21 cellular contexts compared by ENCODE assay signal in the genomic region with DNA sequence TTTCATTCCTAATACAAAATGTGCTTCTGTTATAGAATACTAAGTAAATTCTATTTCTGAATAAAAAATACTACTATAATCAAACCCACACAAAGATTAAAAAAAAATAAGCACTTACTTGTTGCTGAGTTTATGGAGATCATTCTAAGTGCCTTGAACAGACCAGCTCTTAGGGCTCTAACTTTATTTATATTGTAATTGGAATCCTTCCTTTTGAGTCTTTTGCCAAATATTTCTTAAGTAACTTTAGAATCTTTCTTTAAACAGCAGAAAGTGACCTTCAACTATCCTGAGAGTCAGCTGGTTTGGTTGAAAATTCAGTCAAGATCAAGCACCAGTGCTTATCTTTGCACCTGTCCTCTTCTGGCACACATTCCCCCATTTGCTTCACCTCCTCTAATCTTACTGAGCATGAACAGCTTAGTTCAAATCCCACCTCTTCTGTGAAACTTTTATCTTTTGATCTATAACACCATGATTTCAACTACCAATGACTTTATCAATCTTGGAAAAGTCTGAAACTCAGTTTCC.
DNase-seq lines count a peak whose midpoint lies in the region; ATAC-seq, FAIRE-seq and TF ChIP-seq lines count a peak whose summit lies in the region.
"Had no signal": no experiment of that assay in that cellular context is flagged by ENCODE, and none has a peak within 500 bp of the region (broad histone marks: within the 10 kb centered on the region; RNA-seq: fewer than 3 reads in every experiment).

No MANE protein-coding gene starts in this region.

- H3K27ac ChIP-seq in SJCRH30 (no peak overlapping the region), pancreas (no peak overlapping the region)
- H3K27ac ChIP-seq: Peyer's patch had no signal

- H3K9me3 Mint-ChIP-seq in activated CD8-positive, alpha-beta T cell treated with anti-CD3 and anti-CD28 coated beads for 36 hours, result no peaks in the 10 kb centered on the region
- no peaks in the 10 kb centered on the region for H3K9me3 Mint-ChIP-seq in activated CD8-positive, alpha-beta T cell treated with anti-CD3 and anti-CD28 coated beads, Interleukin-2, amount 10 ng/mL, durations not matched to agents 7 days and 5 days (ENCODE audit: insufficient read depth)
- H3K9me3 Mint-ChIP-seq: HFFc6 had no signal

- POLR2A ChIA-PET in activated CD8-positive, alpha-beta T cell treated with anti-CD3 and anti-CD28 coated beads for 36 hours (lab: Charles Lee), result no interaction called here
- POLR2A ChIA-PET in activated CD8-positive, alpha-beta T cell treated with anti-CD3 and anti-CD28 coated beads, Interleukin-2, amount 10 ng/mL, durations not matched to agents 7 days and 5 days (lab: Charles Lee), result no interaction called here

- H3K27me3 Mint-ChIP-seq in activated CD8-positive, alpha-beta T cell treated with anti-CD3 and anti-CD28 coated beads for 36 hours, result no peaks in the 10 kb centered on the region
- H3K27me3 Mint-ChIP-seq in activated CD8-positive, alpha-beta T cell treated with anti-CD3 and anti-CD28 coated beads, Interleukin-2, amount 10 ng/mL, durations not matched to agents 7 days and 5 days (ENCODE audit: low read depth), result no peaks in the 10 kb centered on the region

- peaks cover 1% of the 10 kb centered on the region for H3K4me1 ChIP-seq in SJCRH30
- H3K4me1 ChIP-seq in pancreas, result peaks cover 0 to 14% (median 4%) of the 10 kb centered on the region in 3 donors
- H3K4me1 ChIP-seq: Peyer's patch had no signal

- no peak for DNase-seq in activated CD8-positive, alpha-beta T cell treated with anti-CD3 and anti-CD28 coated beads for 36 hours
- DNase-seq in activated CD8-positive, alpha-beta T cell treated with anti-CD3 and anti-CD28 coated beads, Interleukin-2, amount 10 ng/mL, durations not matched to agents 7 days and 5 days, result no peak
- peak; percentile 5 to 43 for DNase-seq in SJCRH30
- DNase-seq in fibroblast of gingiva (ENCODE audit: low read depth), result peak; percentile 38
- no peak for DNase-seq in pancreas
- no peak for DNase-seq in NCI-H82 (lab: John Stamatoyannopoulos, UW)
- DNase-seq: BE2C, DMS 273 treated with DMSO at 0.1 percent for 48 hours, DMS79 treated with DMSO at 0.1 percent for 48 hours, H7, HFFc6, MG63, NCI-H1436 treated with DMSO at 0.1 percent for 48 hours, NCI-H1930, NCI-H510A treated with DMSO at 0.1 percent for 48 hours, NCI-H748 treated with DMSO at 0.1 percent for 48 hours, Peyer's patch had no signal

- H3K36me3 Mint-ChIP-seq in activated CD8-positive, alpha-beta T cell treated with anti-CD3 and anti-CD28 coated beads for 36 hours (ENCODE audit: low read depth), result peaks cover 49% of the 10 kb centered on the region
- peaks cover 54% of the 10 kb centered on the region for H3K36me3 Mint-ChIP-seq in activated CD8-positive, alpha-beta T cell treated with anti-CD3 and anti-CD28 coated beads, Interleukin-2, amount 10 ng/mL, durations not matched to agents 7 days and 5 days (ENCODE audit: low read depth)

- FAIRE-seq in pancreas (lab: Jason Lieb, UNC), result peak; percentile 59
- FAIRE-seq: GM12878, K562 had no signal

- no peak for ATAC-seq in activated CD8-positive, alpha-beta T cell treated with anti-CD3 and anti-CD28 coated beads for 36 hours
- ATAC-seq in activated CD8-positive, alpha-beta T cell treated with anti-CD3 and anti-CD28 coated beads, Interleukin-2, amount 10 ng/mL, durations not matched to agents 7 days and 5 days, result no peak
- ATAC-seq in pancreas (peak; percentile 38 to 68 (median 53)), HG02973 (IDR thresholded peaks at IDR 0.05; ENCODE audit: unreplicated experiment) (no peak), HG03108 (IDR thresholded peaks at IDR 0.05; ENCODE audit: unreplicated experiment) (no peak)
- ATAC-seq: GM12878, K562 had no signal

- H3K36me3 ChIP-seq in SJCRH30 (peaks cover 46% of the 10 kb centered on the region), pancreas (peaks cover 0 to 6% (median 5%) of the 10 kb centered on the region in 3 donors)
- H3K36me3 ChIP-seq: MG63 had no signal

- H3K9me3 ChIP-seq in SJCRH30 (replicated peaks), result no peaks in the 10 kb centered on the region
- H3K9me3 ChIP-seq in pancreas, result no peaks in the 10 kb centered on the region
- H3K9me3 ChIP-seq: BE2C, MG63, Peyer's patch had no signal

- H3K4me1 Mint-ChIP-seq in activated CD8-positive, alpha-beta T cell treated with anti-CD3 and anti-CD28 coated beads for 36 hours (ENCODE audit: low read depth), result peaks cover 1% of the 10 kb centered on the region
- no peaks in the 10 kb centered on the region for H3K4me1 Mint-ChIP-seq in activated CD8-positive, alpha-beta T cell treated with anti-CD3 and anti-CD28 coated beads, Interleukin-2, amount 10 ng/mL, durations not matched to agents 7 days and 5 days (ENCODE audit: low read depth)

- H3K27ac Mint-ChIP-seq in activated CD8-positive, alpha-beta T cell treated with anti-CD3 and anti-CD28 coated beads for 36 hours, result peak overlapping the region; percentile 10
- H3K27ac Mint-ChIP-seq in activated CD8-positive, alpha-beta T cell treated with anti-CD3 and anti-CD28 coated beads, Interleukin-2, amount 10 ng/mL, durations not matched to agents 7 days and 5 days, result no peak overlapping the region
- H3K27ac Mint-ChIP-seq: HFFc6 had no signal

- H3K27me3 ChIP-seq in SJCRH30, result no peaks in the 10 kb centered on the region
- H3K27me3 ChIP-seq in pancreas, result no peaks in the 10 kb centered on the region
- H3K27me3 ChIP-seq: BE2C, MG63, Peyer's patch had no signal

- no peak for TF ChIP-seq CTCF in activated CD8-positive, alpha-beta T cell treated with anti-CD3 and anti-CD28 coated beads for 36 hours (IDR thresholded peaks at IDR 0.05)
- TF ChIP-seq CTCF in pancreas (IDR thresholded peaks at IDR 0.05), result no peak

- intact Hi-C loops in activated CD8-positive, alpha-beta T cell treated with anti-CD3 and anti-CD28 coated beads for 36 hours (cut with micrococcal nuclease), result no loop called here
- intact Hi-C loops in pancreas (cut with DNase I), result no loop called here

- no peak overlapping the region for H3K4me3 Mint-ChIP-seq in activated CD8-positive, alpha-beta T cell treated with anti-CD3 and anti-CD28 coated beads for 36 hours
- H3K4me3 Mint-ChIP-seq in activated CD8-positive, alpha-beta T cell treated with anti-CD3 and anti-CD28 coated beads, Interleukin-2, amount 10 ng/mL, durations not matched to agents 7 days and 5 days, result no peak overlapping the region
- H3K4me3 Mint-ChIP-seq: HFFc6 had no signal

- CTCF ChIA-PET in activated CD8-positive, alpha-beta T cell treated with anti-CD3 and anti-CD28 coated beads for 36 hours (lab: Charles Lee), result no interaction called here
- CTCF ChIA-PET in activated CD8-positive, alpha-beta T cell treated with anti-CD3 and anti-CD28 coated beads, Interleukin-2, amount 10 ng/mL, durations not matched to agents 7 days and 5 days (lab: Charles Lee), result interaction anchor here (0.7 to 1.2 kb wide), 2 partner anchors 150 to 163 kb away, joined by 3 read pairs; no protein-coding TSS in a partner anchor

- H3K4me3 ChIP-seq in SJCRH30 (no peak overlapping the region), pancreas (no peak overlapping the region)
- H3K4me3 ChIP-seq: GM12878, K562, MG63, Peyer's patch had no signal

Comparison
In these comparisons a context has a peak if more than half of its experiments do, and no peak if none do; other contexts are left out.
1. ATAC-seq: peak in pancreas (4 of 4); none in activated CD8-positive, alpha-beta T cell treated with anti-CD3 and anti-CD28 coated beads for 36 hours (single experiment), activated CD8-positive, alpha-beta T cell treated with anti-CD3 and anti-CD28 coated beads, Interleukin-2, amount 10 ng/mL, durations not matched to agents 7 days and 5 days (single experiment), HG02973 (single experiment) and HG03108 (single experiment).
2. DNase-seq: peak in SJCRH30 (2 of 2) and fibroblast of gingiva (single experiment); none in activated CD8-positive, alpha-beta T cell treated with anti-CD3 and anti-CD28 coated beads for 36 hours (single experiment), activated CD8-positive, alpha-beta T cell treated with anti-CD3 and anti-CD28 coated beads, Interleukin-2, amount 10 ng/mL, durations not matched to agents 7 days and 5 days (single experiment), pancreas (0 of 6) and NCI-H82 (single experiment).